In genomic region chr4:133372699-133373098, GRCh38 we compare ENCODE assay signal across 27 cellular contexts.
"Had no signal": no experiment of that assay in that cellular context is flagged by ENCODE, and none has a peak within 500 bp of the region (broad histone marks: within the 10 kb centered on the region; RNA-seq: fewer than 3 reads in every experiment).

No MANE protein-coding gene starts in this region.

- H3K9me3 ChIP-seq: ovary, right lobe of liver, sigmoid colon, thoracic aorta, thyroid gland, tibial nerve, upper lobe of right lung, uterus had no signal

- H3K4me1 ChIP-seq: parathyroid adenoma, psoas muscle, right atrium auricular region, right lobe of liver, sigmoid colon, stomach, thyroid gland, tibial nerve, upper lobe of right lung, uterus had no signal

- H2AFZ ChIP-seq: parathyroid adenoma had no signal

- ATAC-seq: naive thymus-derived CD8-positive, alpha-beta T cell; natural killer cell treated with Interleukin-12 subunit alpha and Interleukin-12 subunit beta and Interleukin-15 and Interleukin-18, amount 100 ng/mL, for 72 hours; psoas muscle; right lobe of liver; stimulated activated effector memory CD8-positive, alpha-beta T cell treated with anti-CD3 and anti-CD28 coated beads, Interleukin-12 subunit alpha, Interleukin-12 subunit beta, amount 100 ng/mL, for 72 hours; stimulated activated naive B cell treated with anti-CD40 and anti-IgM and Interleukin-4, amounts not matched to agents 10 μg/mL and 1 μg/mL and 100 μg/mL, for 72 hours; upper lobe of right lung had no signal

- H3K9ac ChIP-seq: parathyroid adenoma had no signal

- H3K4me3 ChIP-seq: ovary, psoas muscle, right atrium auricular region, right lobe of liver, sigmoid colon, stomach, thoracic aorta, thyroid gland, tibial nerve, upper lobe of right lung, uterus had no signal

- H3K27ac ChIP-seq: ovary, parathyroid adenoma, psoas muscle, right atrium auricular region, right lobe of liver, sigmoid colon, stomach, thoracic aorta, thyroid gland, tibial nerve, upper lobe of right lung, uterus had no signal

- H3K36me3 ChIP-seq: ovary, right atrium auricular region, right lobe of liver, sigmoid colon, stomach, thoracic aorta, thyroid gland, tibial nerve, upper lobe of right lung, uterus had no signal

- DNase-seq: naive B cell; naive thymus-derived CD8-positive, alpha-beta T cell; nephron progenitor cell; occipital lobe; ovary; posterior cingulate gyrus; psoas muscle; right lobe of liver; sigmoid colon; small intestine; stimulated activated CD4-positive, alpha-beta T cell treated with anti-CD3 and anti-CD28 coated beads, Interleukin-15, amount 100 ng/mL, for 24 hours; stimulated activated CD4-positive, alpha-beta T cell treated with anti-CD3 and anti-CD28 coated beads, Interleukin-2, amount 100 ng/mL, for 24 hours; stimulated activated CD4-positive, alpha-beta T cell treated with anti-CD3 and anti-CD28 coated beads, Interleukin-2, amount 100 ng/mL, for 48 hours; stimulated activated CD4-positive, alpha-beta T cell treated with anti-CD3 and anti-CD28 coated beads, Interleukin-4, amount 100 ng/mL, for 24 hours; stimulated activated naive B cell treated with anti-CD40 and anti-IgM and Interleukin-4, amounts not matched to agents 10 μg/mL and 1 μg/mL and 100 μg/mL, for 72 hours; stimulated activated naive CD4-positive, alpha-beta T cell treated with Interleukin-2 at 50 U/mL for 16 hours; stomach; thyroid gland; trophoblast cell; upper lobe of right lung; uterus had no signal

- H3K27me3 ChIP-seq: ovary, right atrium auricular region, right lobe of liver, sigmoid colon, stomach, thyroid gland, tibial nerve, upper lobe of right lung, uterus had no signal

- H3K79me2 ChIP-seq: parathyroid adenoma had no signal
